9 cellular contexts compared by ENCODE assay signal in the genomic region with DNA sequence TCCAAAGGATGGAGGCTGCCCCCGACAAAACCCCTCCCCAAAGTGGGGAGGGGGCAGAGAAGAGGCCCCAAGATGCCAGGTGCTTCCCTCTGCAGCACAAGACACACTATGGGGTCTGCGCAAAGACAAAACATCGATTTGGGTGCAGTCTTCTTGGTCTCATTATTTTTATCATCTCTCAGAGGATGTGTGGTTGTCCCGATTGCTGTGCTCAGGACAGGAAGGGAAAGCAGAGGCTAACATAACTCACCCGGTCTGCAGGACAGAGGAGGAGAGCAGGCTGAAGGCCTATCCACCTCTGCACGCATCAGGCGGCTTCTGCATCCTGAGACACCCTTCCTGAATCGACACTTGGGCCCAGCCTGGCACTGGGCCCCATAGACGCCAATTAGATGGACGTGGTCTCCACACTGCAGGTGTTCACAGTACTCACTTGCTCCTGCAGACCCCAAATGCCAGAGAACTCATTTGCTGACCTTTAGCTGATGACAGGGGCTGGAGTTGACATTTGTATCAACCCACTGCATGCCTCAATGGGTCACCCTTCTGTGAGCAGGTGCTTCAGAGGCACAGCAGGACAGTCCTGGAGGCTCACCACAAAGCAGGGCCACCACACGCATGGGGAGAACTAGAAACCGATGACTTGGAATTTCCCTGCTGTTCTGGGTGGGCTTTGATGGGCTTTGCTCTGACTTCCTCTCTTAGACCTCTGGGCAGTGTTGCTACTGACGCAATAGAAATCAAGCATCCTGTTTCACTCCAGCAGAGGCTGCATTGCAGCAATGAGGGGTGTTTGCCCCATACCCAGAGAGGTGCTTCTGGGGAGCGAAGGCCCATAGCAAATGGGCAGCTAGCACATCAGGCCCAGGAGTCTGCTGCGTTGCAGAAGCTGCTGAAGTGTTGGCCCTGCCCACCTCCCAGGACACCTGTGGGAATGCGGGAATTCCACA.
A peak's percentile ranks its signal among the peaks of the same experiment; 100 is the strongest.
DNase-seq lines count a peak whose midpoint lies in the region; ATAC-seq, FAIRE-seq and TF ChIP-seq lines count a peak whose summit lies in the region.
"Had no signal": no experiment of that assay in that cellular context is flagged by ENCODE, and none has a peak within 500 bp of the region (broad histone marks: within the 10 kb centered on the region; RNA-seq: fewer than 3 reads in every experiment).

No MANE protein-coding gene starts in this region.

- no peak for FAIRE-seq in kidney (lab: Jason Lieb, UNC)

- H3K4me1 ChIP-seq in heart right ventricle = peaks cover 0 to 34% (median 0%) of the 10 kb centered on the region in 9 donors
- no peaks in the 10 kb centered on the region for H3K4me1 ChIP-seq in right cardiac atrium (ENCODE audit: control insufficient read depth, insufficient read depth, low read length)
- peaks cover 0 to 14% (median 7%) of the 10 kb centered on the region in 4 donors for H3K4me1 ChIP-seq in upper lobe of left lung
- peaks cover 3 to 9% of the 10 kb centered on the region in 2 donors for H3K4me1 ChIP-seq in kidney (ENCODE audit: control insufficient read depth in 1 of 2, insufficient read depth in 1 of 2, low read depth in 1 of 2, low read length in 2 of 2)

- peak in 1 of 4 donors; percentile 7 for TF ChIP-seq POLR2A in upper lobe of left lung (IDR thresholded peaks at IDR 0.05)

- H3K9me3 ChIP-seq in heart right ventricle (peaks cover 0 to 6% (median 0%) of the 10 kb centered on the region in 11 donors), right cardiac atrium (ENCODE audit: control insufficient read depth, low read length) (no peaks in the 10 kb centered on the region), upper lobe of left lung (no peaks in the 10 kb centered on the region), kidney (ENCODE audit: control insufficient read depth in 1 of 2, low read length in 2 of 2) (no peaks in the 10 kb centered on the region)

- no peak for TF ChIP-seq EP300 in upper lobe of left lung (IDR thresholded peaks at IDR 0.05)

- H3K36me3 ChIP-seq in heart right ventricle (no peaks in the 10 kb centered on the region), upper lobe of left lung (no peaks in the 10 kb centered on the region), kidney (ENCODE audit: control insufficient read depth in 1 of 2, insufficient read depth in 2 of 2, low read length in 2 of 2) (no peaks in the 10 kb centered on the region)

- WGBS in heart right ventricle, 2 donors = 83 to 84% methylated on average over 16 of the region's 16 CpGs
- WGBS in right cardiac atrium = 77% methylated on average over 16 of the region's 16 CpGs
- 79 to 91% methylated on average over 9 to 16 of the region's 16 CpGs for WGBS in upper lobe of left lung, 2 donors

- H3K27me3 ChIP-seq in heart right ventricle (no peaks in the 10 kb centered on the region), right cardiac atrium (ENCODE audit: control insufficient read depth, insufficient read depth) (no peaks in the 10 kb centered on the region), upper lobe of left lung (no peaks in the 10 kb centered on the region)

- H3K27ac ChIP-seq in heart right ventricle = peak overlapping the region in 1 of 10 donors; percentile 48
- no peak overlapping the region for H3K27ac ChIP-seq in right cardiac atrium (ENCODE audit: low read length)
- peak overlapping the region in 2 of 4 donors; percentile 19 to 28 for H3K27ac ChIP-seq in upper lobe of left lung
- H3K27ac ChIP-seq in kidney (ENCODE audit: low read depth in 2 of 2, low read length in 2 of 2) = no peak overlapping the region

- ATAC-seq in heart right ventricle (peak in 5 of 8 donors; percentile 14 to 42 (median 33)), right cardiac atrium (no peak), HG02884 (IDR thresholded peaks at IDR 0.05; ENCODE audit: unreplicated experiment) (peak; percentile 74), upper lobe of left lung (ENCODE audit: low FRiP score in 2 of 2) (peak; percentile 7 to 68)
- ATAC-seq: Panc1 had no signal

- intact Hi-C loops in heart right ventricle (cut with DNase I) (no loop called here), right cardiac atrium (cut with DNase I) (no loop called here), kidney (cut with DNase I) (no loop called here)

- no peak for TF ChIP-seq CTCF in heart right ventricle (IDR thresholded peaks at IDR 0.05)
- TF ChIP-seq CTCF in upper lobe of left lung (IDR thresholded peaks at IDR 0.05) = no peak
- TF ChIP-seq CTCF in kidney (IDR thresholded peaks at IDR 0.05; ENCODE audit: borderline replicate concordance, extremely low read depth, insufficient read depth) = no peak

- no peak for DNase-seq in heart right ventricle
- DNase-seq in right cardiac atrium = no peak
- DNase-seq in SKM-1 (lab: John Stamatoyannopoulos, UW; ENCODE audit: unreplicated experiment) = peak; percentile 37
- peak in 1 of 2 donors; percentile 44 for DNase-seq in upper lobe of left lung
- DNase-seq in NCI-H1417 treated with DMSO at 0.1 percent for 48 hours (lab: John Stamatoyannopoulos, UW) = no peak
- no peak for DNase-seq in kidney
- DNase-seq in occipital lobe (lab: John Stamatoyannopoulos, UW) = no peak

- H3K4me3 ChIP-seq in heart right ventricle = no peak overlapping the region
- H3K4me3 ChIP-seq in right cardiac atrium (ENCODE audit: low read length) = no peak overlapping the region
- H3K4me3 ChIP-seq in upper lobe of left lung = no peak overlapping the region
- no peak overlapping the region for H3K4me3 ChIP-seq in kidney (ENCODE audit: low read length in 2 of 2)

- no peak overlapping the region for H3K9ac ChIP-seq in kidney (ENCODE audit: low read length in 2 of 2)

Comparison
In these comparisons a context has a peak if more than half of its experiments do, and no peak if none do; other contexts are left out.
1. ATAC-seq: peak in heart right ventricle (5 of 8), HG02884 (single experiment) and upper lobe of left lung (2 of 2); none in right cardiac atrium (0 of 2).